In the genomic region with DNA sequence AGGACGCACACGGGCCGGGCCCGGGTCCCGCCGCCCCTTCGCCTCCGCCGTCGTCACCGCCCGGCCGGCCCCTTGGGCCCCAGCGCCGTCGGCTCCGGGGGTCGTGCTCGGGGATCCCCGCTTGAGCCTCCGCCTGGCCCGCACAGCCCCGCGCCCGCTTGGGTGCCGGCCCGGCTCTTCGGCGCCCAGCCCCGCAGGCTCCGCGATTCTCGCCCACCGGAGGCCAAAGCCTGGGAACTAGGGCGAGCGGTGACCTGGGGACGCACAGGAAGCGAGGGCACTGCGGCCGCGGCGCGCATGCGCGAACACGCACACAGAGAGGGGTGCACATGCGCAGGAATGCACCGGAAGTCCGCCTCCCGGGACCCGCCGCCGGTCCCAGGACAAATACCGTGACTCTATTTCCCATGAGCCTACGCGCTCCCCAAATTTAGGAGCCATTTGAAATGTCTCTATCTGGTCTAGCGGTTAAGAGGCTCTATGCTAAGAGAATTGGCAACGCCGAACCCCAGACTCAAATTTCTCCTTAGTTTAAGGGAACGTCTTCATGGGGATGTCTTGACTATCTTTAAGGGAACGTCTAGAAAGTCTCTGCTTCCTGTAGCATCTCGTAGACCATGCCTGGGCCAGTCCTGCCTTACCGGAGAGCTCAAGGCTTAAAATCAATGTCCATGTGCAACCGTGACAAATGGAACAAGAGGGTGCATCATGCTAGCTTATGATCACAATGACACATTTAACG, we compare ENCODE assay signal across 8 cellular contexts. TPM values are rescaled to one million over a fixed set of nuclear protein-coding genes. Genes with fewer than 3 reads are reported as not detected.
A peak's percentile ranks its signal among the peaks of the same experiment; 100 is the strongest.
DNase-seq lines count a peak whose midpoint lies in the region; ATAC-seq and TF ChIP-seq lines count a peak whose summit lies in the region.

ZNF12 (minus strand) TSS at position 282 of the 742 bp plus-strand sequence. CDS start 1,774 bp downstream, outside the sequence.

- peak within 1 kb of the TSS; percentile 88 for H4K12ac ChIP-seq in trophoblast cell (ENCODE audit: low read depth, low read length)

- peak within 1 kb of the TSS; percentile 95 for H4K8ac ChIP-seq in trophoblast cell (ENCODE audit: low read depth, low read length)

- H3K4me1 ChIP-seq in adipocyte (ENCODE audit: control insufficient read depth, insufficient read depth, low read length) (peaks cover 17% of the 10 kb centered on the region), trophoblast cell (ENCODE audit: control insufficient read depth in 1 of 2, insufficient read depth in 2 of 2, low read length in 2 of 2) (peaks cover 0 to 4% of the 10 kb centered on the region in 2 experiments), tibial nerve (peaks cover 0 to 33% (median 18%) of the 10 kb centered on the region in 4 donors)

- TF ChIP-seq EP300 in tibial nerve (IDR thresholded peaks at IDR 0.05) = peak; percentile 91 to 93

- peak within 1 kb of the TSS; percentile 96 for H3K4me3 ChIP-seq in adipocyte (ENCODE audit: low read length)
- peak within 1 kb of the TSS; percentile 84 for H3K4me3 ChIP-seq in trophoblast cell (ENCODE audit: low read depth, low read length)
- peak within 1 kb of the TSS; percentile 83 to 96 (median 93) for H3K4me3 ChIP-seq in tibial nerve

- H3K18ac ChIP-seq in trophoblast cell (ENCODE audit: low read length) = peak within 1 kb of the TSS; percentile 79

- peak within 1 kb of the TSS; percentile 67 for H4K91ac ChIP-seq in trophoblast cell (ENCODE audit: low read depth, low read length)

- ATAC-seq in HG02852 (IDR thresholded peaks at IDR 0.05; ENCODE audit: unreplicated experiment) = peak; percentile 90

- TF ChIP-seq CTCF in GM13976 (IDR thresholded peaks at IDR 0.05; ENCODE audit: borderline replicate concordance, control extremely low read depth, extremely low read depth, insufficient read depth, missing control alignments) (no peak), tibial nerve (IDR thresholded peaks at IDR 0.05) (peak in 1 of 5 experiments; percentile 45)

- peak; percentile 40 to 73 for TF ChIP-seq POLR2A in tibial nerve (IDR thresholded peaks at IDR 0.05)

- H3K9ac ChIP-seq in adipocyte (ENCODE audit: low read length) (peak within 1 kb of the TSS; percentile 98), trophoblast cell (ENCODE audit: low read length) (peak within 1 kb of the TSS; percentile 73)

- H3K27me3 ChIP-seq in adipocyte (replicated peaks; ENCODE audit: control insufficient read depth, insufficient read depth, low read length) (no peaks in the 10 kb centered on the region), trophoblast cell (ENCODE audit: insufficient read depth, low read length) (no peaks in the 10 kb centered on the region), tibial nerve (no peaks in the 10 kb centered on the region)

- peak within 1 kb of the TSS; percentile 13 for H3K23ac ChIP-seq in trophoblast cell (ENCODE audit: low read length)

- H3K36me3 ChIP-seq in adipocyte (ENCODE audit: control insufficient read depth, insufficient read depth, low read length, severe bottlenecking) (peaks cover 25% of the 10 kb centered on the region), trophoblast cell (ENCODE audit: control insufficient read depth in 1 of 2, insufficient read depth in 2 of 2, low read length in 2 of 2) (peaks cover 15 to 19% of the 10 kb centered on the region in 2 experiments), tibial nerve (peaks cover 0 to 27% (median 11%) of the 10 kb centered on the region in 3 donors)

- WGBS in trophoblast cell (ENCODE audit: extremely low coverage, insufficient coverage, insufficient read length) = no CpG with 5 or more reads among the region's 65 CpGs
- WGBS in tibial nerve, 2 donors = 3 to 5% methylated on average over 14 to 28 of the region's 65 CpGs

- peaks cover 11% of the 10 kb centered on the region for H3K79me2 ChIP-seq in trophoblast cell (ENCODE audit: control insufficient read depth, insufficient read depth, low read length, poor library complexity)

- H3K79me1 ChIP-seq in trophoblast cell (ENCODE audit: low read length) = peaks cover 9% of the 10 kb centered on the region

- H3K4ac ChIP-seq in trophoblast cell (ENCODE audit: low read depth, low read length) = peak within 1 kb of the TSS; percentile 12

- no peak within 1 kb of the TSS for H2BK12ac ChIP-seq in trophoblast cell (ENCODE audit: low read length)

- H3K14ac ChIP-seq in trophoblast cell (ENCODE audit: low read length) = peak within 1 kb of the TSS; percentile 60

- H3K27ac ChIP-seq in trophoblast cell (ENCODE audit: low read depth, low read length) = no peak within 1 kb of the TSS
- H3K27ac ChIP-seq in tibial nerve = peak within 1 kb of the TSS; percentile 78 to 93 (median 90)

- intact Hi-C loops in cardiac septum (cut with DNase I) = loop anchor here (1.0 to 5.0 kb wide), 2 partner anchors 22 to 130 kb away; partner anchors contain the start of gene ZDHHC4

- peaks cover 19% of the 10 kb centered on the region for H3K9me3 ChIP-seq in adipocyte (ENCODE audit: control insufficient read depth, low read length)
- H3K9me3 ChIP-seq in trophoblast cell (ENCODE audit: insufficient read depth, low read depth, low read length) = peaks cover 5% of the 10 kb centered on the region
- H3K9me3 ChIP-seq in tibial nerve = peaks cover 0 to 7% (median 0%) of the 10 kb centered on the region in 4 donors

- peak within 1 kb of the TSS; percentile 88 for H3K4me2 ChIP-seq in trophoblast cell (ENCODE audit: low read length)

- DNase-seq in GM13976 (ENCODE audit: low spot score) (peak; percentile 96), NCI-H1436 treated with DMSO at 0.1 percent for 48 hours (lab: John Stamatoyannopoulos, UW) (peak; percentile 67), T follicular helper cell (ENCODE audit: low read depth) (peak; percentile 90), adipocyte (ENCODE audit: low read depth) (peak; percentile 98), cardiac septum (ENCODE audit: low spot score) (peak; percentile 98), trophoblast cell (peak; percentile 95 to 98), tibial nerve (ENCODE audit: low spot score in 2 of 2) (peak; percentile 87 to 92)

- peak within 1 kb of the TSS; percentile 29 for H2BK5ac ChIP-seq in trophoblast cell (ENCODE audit: low read depth, low read length, poor library complexity)

- in situ Hi-C loops in GM13976 (cut with MboI; ENCODE audit: low sequenced_read_pairs, unreplicated experiment) = no loop called here

- H2AK5ac ChIP-seq in trophoblast cell (ENCODE audit: low read length) = peak within 1 kb of the TSS; percentile 33

- no peak within 1 kb of the TSS for H2BK120ac ChIP-seq in trophoblast cell (ENCODE audit: insufficient read depth, low read length, poor library complexity)

- peak within 1 kb of the TSS; percentile 94 for H2AFZ ChIP-seq in trophoblast cell (ENCODE audit: insufficient read depth, low read length, poor library complexity)

RNA-seq across cellular contexts. Expression of gene ZNF12, which starts in this region (rescaled TPM):
- total RNA-seq in cardiac septum = 17.7 TPM
- polyA plus RNA-seq in trophoblast cell (2013) = 8.8 and 9.5 TPM in 2 replicates
- total RNA-seq in tibial nerve = 10 to 100 TPM; 27.9 to 35.2 (median 32.0) TPM
